Comparison of ENCODE assay signal across 23 cellular contexts in the genomic region with DNA sequence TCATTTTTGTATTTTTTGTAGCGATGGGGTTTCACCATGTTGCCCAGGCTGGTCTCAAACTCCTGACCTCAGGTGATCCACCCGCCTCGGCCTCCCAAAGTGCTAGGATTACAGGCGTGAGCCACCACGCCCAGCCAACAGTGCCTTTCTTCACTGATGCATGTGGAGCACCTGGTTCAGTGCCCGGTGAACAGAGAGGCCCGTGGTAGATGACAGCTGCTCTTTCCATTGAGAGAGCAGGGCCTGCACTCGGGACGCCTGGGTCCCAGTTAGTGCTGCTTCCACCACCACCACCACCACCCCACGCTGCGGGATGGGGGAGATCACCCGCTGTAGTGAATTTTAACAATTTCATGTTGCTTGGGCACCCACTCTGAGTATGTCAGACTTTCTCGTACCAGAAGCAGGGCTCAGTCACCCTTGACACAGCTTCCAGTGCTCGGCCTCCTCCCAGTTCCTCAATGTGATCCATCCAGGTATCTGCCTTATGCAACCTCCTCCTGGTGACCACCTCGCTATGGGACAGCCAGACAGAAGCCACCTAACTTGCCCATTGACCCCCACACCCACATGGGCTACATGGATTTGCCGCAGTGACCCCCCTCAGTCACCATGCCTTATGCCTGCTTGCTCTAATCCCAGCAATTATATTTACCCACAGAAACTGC. TPM values are rescaled to one million over a fixed set of nuclear protein-coding genes. Genes with fewer than 3 reads are reported as not detected.
DNase-seq lines count a peak whose midpoint lies in the region; ATAC-seq and TF ChIP-seq lines count a peak whose summit lies in the region.
"Had no signal": no experiment of that assay in that cellular context is flagged by ENCODE, and none has a peak within 500 bp of the region (broad histone marks: within the 10 kb centered on the region; RNA-seq: fewer than 3 reads in every experiment).

No MANE protein-coding gene starts in this region.

- DNase-seq in CD4-positive, CD25-positive, alpha-beta regulatory T cell, result no peak
- DNase-seq in dorsolateral prefrontal cortex (no peak), lower lobe of right lung (no peak), sciatic nerve (ENCODE audit: low spot score) (no peak), testis (no peak), lower leg skin (ENCODE audit: low spot score in 2 of 2) (no peak)
- DNase-seq in stimulated activated effector memory CD8-positive, alpha-beta T cell treated with anti-CD3 and anti-CD28 coated beads, Interleukin-12 subunit alpha, Interleukin-12 subunit beta, amount 100 ng/mL, for 72 hours (ENCODE audit: low spot score in 2 of 2), result no peak
- DNase-seq: activated naive CD4-positive, alpha-beta T cell treated with Interleukin-2 at 50 U/mL for 16 hours; activated T-cell treated with anti-CD3 and anti-CD28 coated beads, Interleukin-2, amount 50 U/mL, for 1 hour; CD4-positive, alpha-beta T cell; cortex of kidney; DMS 273 treated with DMSO at 0.1 percent for 48 hours; head of caudate nucleus; NCI-H2171; NCI-H526 treated with DMSO at 0.1 percent for 48 hours; RPMI8226; stimulated activated CD4-positive, alpha-beta T cell treated with anti-CD3 and anti-CD28 coated beads, Interleukin-4, amount 100 ng/mL, for 24 hours; stimulated activated naive CD8-positive, alpha-beta T cell treated with anti-CD3 and anti-CD28 coated beads, Interleukin-15, amount 100 ng/mL, for 72 hours; T-helper 9 cell; uterus had no signal

- peak overlapping the region in 2 of 3 donors; percentile 31 to 72 for H3K27ac Mint-ChIP-seq in CD4-positive, CD25-positive, alpha-beta regulatory T cell
- H3K27ac Mint-ChIP-seq in stimulated activated effector memory CD8-positive, alpha-beta T cell treated with anti-CD3 and anti-CD28 coated beads, Interleukin-12 subunit alpha, Interleukin-12 subunit beta, amount 100 ng/mL, for 72 hours, result peak overlapping the region; percentile 38
- H3K27ac Mint-ChIP-seq: CD4-positive, alpha-beta T cell; stimulated activated naive CD8-positive, alpha-beta T cell treated with anti-CD3 and anti-CD28 coated beads, Interleukin-15, amount 100 ng/mL, for 72 hours had no signal

- H3K27ac ChIP-seq in CD4-positive, CD25-positive, alpha-beta regulatory T cell (ENCODE audit: insufficient read depth, low read length, poor library complexity, severe bottlenecking), result no peak overlapping the region
- H3K27ac ChIP-seq in dorsolateral prefrontal cortex (peak overlapping the region in 45 of 59 donors; percentile 12 to 100 (median 95)), lower lobe of right lung (peak overlapping the region; percentile 28), testis (no peak overlapping the region)

- H3K36me3 Mint-ChIP-seq in CD4-positive, CD25-positive, alpha-beta regulatory T cell, result peaks cover 10% of the 10 kb centered on the region
- H3K36me3 Mint-ChIP-seq in stimulated activated effector memory CD8-positive, alpha-beta T cell treated with anti-CD3 and anti-CD28 coated beads, Interleukin-12 subunit alpha, Interleukin-12 subunit beta, amount 100 ng/mL, for 72 hours, result no peaks in the 10 kb centered on the region

- TF ChIP-seq CTCF in dorsolateral prefrontal cortex (IDR thresholded peaks at IDR 0.05 in 54 of 56, conservative IDR thresholded peaks at IDR 0.05 in 2 of 56; ENCODE audit: low read depth in 1 of 56, partially characterized antibody in 56 of 56) (no peak), lower lobe of right lung (IDR thresholded peaks at IDR 0.05) (no peak), testis (IDR thresholded peaks at IDR 0.05) (no peak), lower leg skin (IDR thresholded peaks at IDR 0.05) (no peak)

- H3K9me3 ChIP-seq in CD4-positive, CD25-positive, alpha-beta regulatory T cell (ENCODE audit: control insufficient read depth in 2 of 2, low read length in 2 of 2), result no peaks in the 10 kb centered on the region
- H3K9me3 ChIP-seq in lower lobe of right lung (no peaks in the 10 kb centered on the region), testis (no peaks in the 10 kb centered on the region)
- H3K9me3 ChIP-seq: breast epithelium, HAP-1, uterus had no signal

- no peak for ATAC-seq in CD4-positive, CD25-positive, alpha-beta regulatory T cell (ENCODE audit: low read depth in 2 of 2)
- ATAC-seq in lower lobe of right lung (no peak), sciatic nerve (no peak), HG02973 (IDR thresholded peaks at IDR 0.05; ENCODE audit: unreplicated experiment) (no peak)
- ATAC-seq in stimulated activated effector memory CD8-positive, alpha-beta T cell treated with anti-CD3 and anti-CD28 coated beads, Interleukin-12 subunit alpha, Interleukin-12 subunit beta, amount 100 ng/mL, for 72 hours, result no peak
- ATAC-seq: stimulated activated naive CD8-positive, alpha-beta T cell treated with anti-CD3 and anti-CD28 coated beads, Interleukin-15, amount 100 ng/mL, for 72 hours had no signal

- no peak overlapping the region for H3K4me3 ChIP-seq in CD4-positive, CD25-positive, alpha-beta regulatory T cell (ENCODE audit: low read depth, low read length)
- H3K4me3 ChIP-seq in dorsolateral prefrontal cortex, result no peak overlapping the region
- H3K4me3 ChIP-seq in lower lobe of right lung, result no peak overlapping the region
- H3K4me3 ChIP-seq in testis, result no peak overlapping the region
- H3K4me3 ChIP-seq in lower leg skin (ENCODE audit: low read depth, poor library complexity, severe bottlenecking), result no peak overlapping the region
- H3K4me3 ChIP-seq: breast epithelium, HAP-1, uterus had no signal

- intact Hi-C loops in dorsolateral prefrontal cortex (cut with DNase I), result no loop called here
- intact Hi-C loops in lower lobe of right lung (cut with DNase I), result no loop called here
- intact Hi-C loops in sciatic nerve (cut with DNase I), result no loop called here
- intact Hi-C loops in testis (cut with DNase I; ENCODE audit: low total_unique reads), result no loop called here
- intact Hi-C loops in lower leg skin (cut with DNase I; ENCODE audit: low total_unique reads), result no loop called here

- no peaks in the 10 kb centered on the region for H3K36me3 ChIP-seq in CD4-positive, CD25-positive, alpha-beta regulatory T cell (ENCODE audit: control insufficient read depth, insufficient read depth, low read length)
- H3K36me3 ChIP-seq in lower lobe of right lung (peaks cover 15% of the 10 kb centered on the region), testis (ENCODE audit: low read depth, missing control alignments) (no peaks in the 10 kb centered on the region)
- H3K36me3 ChIP-seq: breast epithelium, HAP-1, uterus had no signal

- WGBS in testis, 2 donors, result 88 to 98% methylated on average over 9 to 16 of the region's 16 CpGs
- WGBS in lower leg skin, 2 donors, result 86 to 92% methylated on average over 16 of the region's 16 CpGs

- H3K9me3 Mint-ChIP-seq in CD4-positive, CD25-positive, alpha-beta regulatory T cell, result no peaks in the 10 kb centered on the region
- no peaks in the 10 kb centered on the region for H3K9me3 Mint-ChIP-seq in stimulated activated effector memory CD8-positive, alpha-beta T cell treated with anti-CD3 and anti-CD28 coated beads, Interleukin-12 subunit alpha, Interleukin-12 subunit beta, amount 100 ng/mL, for 72 hours
- H3K9me3 Mint-ChIP-seq: CD4-positive, alpha-beta T cell; stimulated activated naive CD8-positive, alpha-beta T cell treated with anti-CD3 and anti-CD28 coated beads, Interleukin-15, amount 100 ng/mL, for 72 hours had no signal

- peak overlapping the region in 1 of 4 donors; percentile 58 for H3K4me3 Mint-ChIP-seq in CD4-positive, CD25-positive, alpha-beta regulatory T cell
- H3K4me3 Mint-ChIP-seq in stimulated activated effector memory CD8-positive, alpha-beta T cell treated with anti-CD3 and anti-CD28 coated beads, Interleukin-12 subunit alpha, Interleukin-12 subunit beta, amount 100 ng/mL, for 72 hours, result no peak overlapping the region
- H3K4me3 Mint-ChIP-seq: CD4-positive, alpha-beta T cell; stimulated activated naive CD8-positive, alpha-beta T cell treated with anti-CD3 and anti-CD28 coated beads, Interleukin-15, amount 100 ng/mL, for 72 hours had no signal

- peaks cover 0 to 22% (median 8%) of the 10 kb centered on the region in 4 donors for H3K4me1 Mint-ChIP-seq in CD4-positive, CD25-positive, alpha-beta regulatory T cell
- H3K4me1 Mint-ChIP-seq in stimulated activated effector memory CD8-positive, alpha-beta T cell treated with anti-CD3 and anti-CD28 coated beads, Interleukin-12 subunit alpha, Interleukin-12 subunit beta, amount 100 ng/mL, for 72 hours, result peaks cover 20% of the 10 kb centered on the region

- H3K4me1 ChIP-seq in CD4-positive, CD25-positive, alpha-beta regulatory T cell (ENCODE audit: control insufficient read depth, insufficient read depth, low read length, poor library complexity, severe bottlenecking), result no peaks in the 10 kb centered on the region
- H3K4me1 ChIP-seq in lower lobe of right lung (peaks cover 92% of the 10 kb centered on the region), testis (peaks cover 43% of the 10 kb centered on the region)
- H3K4me1 ChIP-seq: HAP-1 had no signal

- H3K27me3 ChIP-seq in CD4-positive, CD25-positive, alpha-beta regulatory T cell (ENCODE audit: control insufficient read depth, insufficient read depth, low read length), result no peaks in the 10 kb centered on the region
- H3K27me3 ChIP-seq in dorsolateral prefrontal cortex (no peaks in the 10 kb centered on the region), lower lobe of right lung (ENCODE audit: low read depth) (no peaks in the 10 kb centered on the region), testis (no peaks in the 10 kb centered on the region)
- H3K27me3 ChIP-seq: breast epithelium, uterus had no signal

- no peaks in the 10 kb centered on the region for H3K27me3 Mint-ChIP-seq in CD4-positive, CD25-positive, alpha-beta regulatory T cell
- H3K27me3 Mint-ChIP-seq: CD4-positive, alpha-beta T cell; stimulated activated naive CD8-positive, alpha-beta T cell treated with anti-CD3 and anti-CD28 coated beads, Interleukin-15, amount 100 ng/mL, for 72 hours had no signal

- TF ChIP-seq POLR2A in testis (IDR thresholded peaks at IDR 0.05), result no peak
- no peak for TF ChIP-seq POLR2A in lower leg skin (IDR thresholded peaks at IDR 0.05)

RNA-seq across cellular contexts. Expression of a gene that starts 36.6 kb away (rescaled TPM):
- total RNA-seq in CD4-positive, CD25-positive, alpha-beta regulatory T cell, result 36.1 TPM
- 1 to 10 TPM; 5.1 to 8.0 (median 5.8) TPM for polyA plus RNA-seq in CD4-positive, CD25-positive, alpha-beta regulatory T cell
- 100 to 1,000 TPM; 117 to 225 (median 167) TPM for total RNA-seq in dorsolateral prefrontal cortex
- total RNA-seq in lower lobe of right lung, result 187 TPM
- 70.8 TPM for total RNA-seq in sciatic nerve
- 1 to 10 TPM; 8.4 to 8.5 TPM for total RNA-seq in testis
- 9.8 TPM for polyA plus RNA-seq in testis (ENCODE audit: insufficient read depth, low read depth, low replicate concordance)
- total RNA-seq in lower leg skin, result 100 to 1,000 TPM in 1 of 4 donors, 10 to 100 TPM in 3; 26.3 to 104 (median 29.3) TPM

Comparison
In these comparisons a context has a peak if more than half of its experiments do, and no peak if none do; other contexts are left out.
1. H3K27ac ChIP-seq: peak in dorsolateral prefrontal cortex (45 of 59) and lower lobe of right lung (single experiment); none in CD4-positive, CD25-positive, alpha-beta regulatory T cell (single experiment) and testis (0 of 2).